ENCODE assay signal across 1 cellular context in the genomic region with DNA sequence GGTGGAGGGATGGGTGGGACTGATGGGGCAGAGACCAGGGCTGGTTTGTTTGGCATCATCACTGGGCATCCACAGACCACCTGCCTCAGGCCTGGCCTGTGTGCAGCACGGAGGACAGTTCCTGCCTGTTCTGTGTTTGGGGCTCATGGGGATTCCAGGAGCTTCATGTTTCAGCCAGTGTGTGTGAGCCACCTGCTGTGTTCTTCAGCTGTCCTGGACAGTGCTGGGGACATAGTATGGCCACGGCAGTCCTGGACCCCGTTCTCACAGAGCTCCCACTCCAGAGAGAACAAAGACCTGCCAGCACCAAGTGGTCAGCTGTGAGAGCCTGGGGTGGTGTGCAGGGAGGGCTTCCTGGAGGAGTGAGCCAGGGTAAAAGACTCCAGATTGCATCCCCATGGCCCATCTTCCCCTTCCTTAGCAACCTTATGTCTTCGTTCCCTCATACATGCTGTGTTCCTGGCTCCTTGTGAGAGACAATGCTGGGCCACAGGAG.
TF ChIP-seq lines count a peak whose summit lies in the region.

No MANE protein-coding gene starts in this region.

TF ChIP-seq in HCT116, 20 proteins besides CTCF, POLR2A, EP300 and RAD21 (continued from another document):
- TF ChIP-seq, protein P1, sequence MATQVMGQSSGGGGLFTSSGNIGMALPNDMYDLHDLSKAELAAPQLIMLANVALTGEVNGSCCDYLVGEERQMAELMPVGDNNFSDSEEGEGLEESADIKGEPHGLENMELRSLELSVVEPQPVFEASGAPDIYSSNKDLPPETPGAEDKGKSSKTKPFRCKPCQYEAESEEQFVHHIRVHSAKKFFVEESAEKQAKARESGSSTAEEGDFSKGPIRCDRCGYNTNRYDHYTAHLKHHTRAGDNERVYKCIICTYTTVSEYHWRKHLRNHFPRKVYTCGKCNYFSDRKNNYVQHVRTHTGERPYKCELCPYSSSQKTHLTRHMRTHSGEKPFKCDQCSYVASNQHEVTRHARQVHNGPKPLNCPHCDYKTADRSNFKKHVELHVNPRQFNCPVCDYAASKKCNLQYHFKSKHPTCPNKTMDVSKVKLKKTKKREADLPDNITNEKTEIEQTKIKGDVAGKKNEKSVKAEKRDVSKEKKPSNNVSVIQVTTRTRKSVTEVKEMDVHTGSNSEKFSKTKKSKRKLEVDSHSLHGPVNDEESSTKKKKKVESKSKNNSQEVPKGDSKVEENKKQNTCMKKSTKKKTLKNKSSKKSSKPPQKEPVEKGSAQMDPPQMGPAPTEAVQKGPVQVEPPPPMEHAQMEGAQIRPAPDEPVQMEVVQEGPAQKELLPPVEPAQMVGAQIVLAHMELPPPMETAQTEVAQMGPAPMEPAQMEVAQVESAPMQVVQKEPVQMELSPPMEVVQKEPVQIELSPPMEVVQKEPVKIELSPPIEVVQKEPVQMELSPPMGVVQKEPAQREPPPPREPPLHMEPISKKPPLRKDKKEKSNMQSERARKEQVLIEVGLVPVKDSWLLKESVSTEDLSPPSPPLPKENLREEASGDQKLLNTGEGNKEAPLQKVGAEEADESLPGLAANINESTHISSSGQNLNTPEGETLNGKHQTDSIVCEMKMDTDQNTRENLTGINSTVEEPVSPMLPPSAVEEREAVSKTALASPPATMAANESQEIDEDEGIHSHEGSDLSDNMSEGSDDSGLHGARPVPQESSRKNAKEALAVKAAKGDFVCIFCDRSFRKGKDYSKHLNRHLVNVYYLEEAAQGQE (IDR thresholded peaks at IDR 0.05; ENCODE audit: low read depth) = no peak
- TF ChIP-seq ZFX (IDR thresholded peaks at IDR 0.05) (no peak), TCF7L2 (IDR thresholded peaks at IDR 0.05; ENCODE audit: borderline replicate concordance, extremely low read depth, insufficient read depth, insufficient read length) (no peak), EGR1 (IDR thresholded peaks at IDR 0.05; ENCODE audit: low read depth) (no peak), FOSL1 (IDR thresholded peaks at IDR 0.05; ENCODE audit: low read depth) (no peak), YY1 (IDR thresholded peaks at IDR 0.05; ENCODE audit: extremely low read depth, insufficient replicate concordance, low read depth, low read length) (no peak)
TF ChIP-seq in HCT116: peak in this region for 0.
